Comparison of ENCODE assay signal across 1 cellular context in genomic region chr2:217983276-217984233, GRCh38.
TF ChIP-seq lines count a peak whose summit lies in the region.

No MANE protein-coding gene starts in this region.

TF ChIP-seq in GM23338, 12 proteins besides CTCF, POLR2A, EP300 and RAD21 (continued from another document):
- no peak for TF ChIP-seq ZNF462 (CRISPR knock-in tag; IDR thresholded peaks at IDR 0.05)
- TF ChIP-seq JUNB (IDR thresholded peaks at IDR 0.05; ENCODE audit: unreplicated experiment), result no peak
- no peak for TF ChIP-seq ZNF114 (CRISPR knock-in tag; IDR thresholded peaks at IDR 0.05)
- TF ChIP-seq, protein P1, sequence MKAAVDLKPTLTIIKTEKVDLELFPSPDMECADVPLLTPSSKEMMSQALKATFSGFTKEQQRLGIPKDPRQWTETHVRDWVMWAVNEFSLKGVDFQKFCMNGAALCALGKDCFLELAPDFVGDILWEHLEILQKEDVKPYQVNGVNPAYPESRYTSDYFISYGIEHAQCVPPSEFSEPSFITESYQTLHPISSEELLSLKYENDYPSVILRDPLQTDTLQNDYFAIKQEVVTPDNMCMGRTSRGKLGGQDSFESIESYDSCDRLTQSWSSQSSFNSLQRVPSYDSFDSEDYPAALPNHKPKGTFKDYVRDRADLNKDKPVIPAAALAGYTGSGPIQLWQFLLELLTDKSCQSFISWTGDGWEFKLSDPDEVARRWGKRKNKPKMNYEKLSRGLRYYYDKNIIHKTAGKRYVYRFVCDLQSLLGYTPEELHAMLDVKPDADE (IDR thresholded peaks at IDR 0.05), result no peak
- no peak for TF ChIP-seq STAT1 (IDR thresholded peaks at IDR 0.05; ENCODE audit: unreplicated experiment)
- TF ChIP-seq, protein P2, sequence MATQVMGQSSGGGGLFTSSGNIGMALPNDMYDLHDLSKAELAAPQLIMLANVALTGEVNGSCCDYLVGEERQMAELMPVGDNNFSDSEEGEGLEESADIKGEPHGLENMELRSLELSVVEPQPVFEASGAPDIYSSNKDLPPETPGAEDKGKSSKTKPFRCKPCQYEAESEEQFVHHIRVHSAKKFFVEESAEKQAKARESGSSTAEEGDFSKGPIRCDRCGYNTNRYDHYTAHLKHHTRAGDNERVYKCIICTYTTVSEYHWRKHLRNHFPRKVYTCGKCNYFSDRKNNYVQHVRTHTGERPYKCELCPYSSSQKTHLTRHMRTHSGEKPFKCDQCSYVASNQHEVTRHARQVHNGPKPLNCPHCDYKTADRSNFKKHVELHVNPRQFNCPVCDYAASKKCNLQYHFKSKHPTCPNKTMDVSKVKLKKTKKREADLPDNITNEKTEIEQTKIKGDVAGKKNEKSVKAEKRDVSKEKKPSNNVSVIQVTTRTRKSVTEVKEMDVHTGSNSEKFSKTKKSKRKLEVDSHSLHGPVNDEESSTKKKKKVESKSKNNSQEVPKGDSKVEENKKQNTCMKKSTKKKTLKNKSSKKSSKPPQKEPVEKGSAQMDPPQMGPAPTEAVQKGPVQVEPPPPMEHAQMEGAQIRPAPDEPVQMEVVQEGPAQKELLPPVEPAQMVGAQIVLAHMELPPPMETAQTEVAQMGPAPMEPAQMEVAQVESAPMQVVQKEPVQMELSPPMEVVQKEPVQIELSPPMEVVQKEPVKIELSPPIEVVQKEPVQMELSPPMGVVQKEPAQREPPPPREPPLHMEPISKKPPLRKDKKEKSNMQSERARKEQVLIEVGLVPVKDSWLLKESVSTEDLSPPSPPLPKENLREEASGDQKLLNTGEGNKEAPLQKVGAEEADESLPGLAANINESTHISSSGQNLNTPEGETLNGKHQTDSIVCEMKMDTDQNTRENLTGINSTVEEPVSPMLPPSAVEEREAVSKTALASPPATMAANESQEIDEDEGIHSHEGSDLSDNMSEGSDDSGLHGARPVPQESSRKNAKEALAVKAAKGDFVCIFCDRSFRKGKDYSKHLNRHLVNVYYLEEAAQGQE (IDR thresholded peaks at IDR 0.05; ENCODE audit: unreplicated experiment), result no peak
- TF ChIP-seq NANOG (IDR thresholded peaks at IDR 0.05; ENCODE audit: borderline replicate concordance), result no peak
- no peak for TF ChIP-seq POLR2AphosphoS5 (IDR thresholded peaks at IDR 0.05; ENCODE audit: low read depth)
TF ChIP-seq in GM23338: peak in this region for 0.
